ENCODE assay signal across 12 cellular contexts in the genomic region with DNA sequence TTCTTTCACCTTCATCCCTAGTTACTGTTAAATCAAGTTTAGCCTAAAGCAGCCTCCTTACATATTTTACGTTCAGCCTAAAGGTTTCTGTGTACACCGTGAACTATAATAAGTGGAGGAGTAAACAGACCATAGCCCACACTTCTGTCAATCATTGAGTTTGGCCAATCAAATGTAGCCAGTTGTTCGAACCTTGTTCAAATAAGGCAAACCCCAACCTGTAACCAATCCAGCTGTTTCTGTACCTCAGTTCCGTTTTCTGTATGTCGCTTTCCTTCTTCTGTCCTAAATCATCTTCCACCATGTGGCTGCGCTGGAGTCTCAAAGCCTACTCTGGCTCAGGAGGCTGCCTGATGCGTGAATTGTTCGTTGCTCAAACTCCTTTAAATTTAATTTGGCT. TPM values are rescaled to one million over a fixed set of nuclear protein-coding genes. Genes with fewer than 3 reads are reported as not detected.
A peak's percentile ranks its signal among the peaks of the same experiment; 100 is the strongest.
DNase-seq lines count a peak whose midpoint lies in the region; ATAC-seq, FAIRE-seq and TF ChIP-seq lines count a peak whose summit lies in the region.
"Had no signal": no experiment of that assay in that cellular context is flagged by ENCODE, and none has a peak within 500 bp of the region (broad histone marks: within the 10 kb centered on the region; RNA-seq: fewer than 3 reads in every experiment).

No MANE protein-coding gene starts in this region.

- WGBS in GM12878 (ENCODE audit: insufficient coverage, insufficient replicate concordance, low lambda C conversion rate, missing lambda C conversion rate): 95% methylated on average over 8 of the region's 8 CpGs

- peak overlapping the region; percentile 82 for H3K4me3 Mint-ChIP-seq in Caco-2 (ENCODE audit: unreplicated experiment)
- H3K4me3 Mint-ChIP-seq in nephron: peak overlapping the region; percentile 92 to 97 (median 97)

- SMC1A ChIA-PET in GM12878 (lab: Charles Lee; ENCODE audit: uncharacterized antibody, unreplicated experiment): interaction anchor here (0.7 to 1.1 kb wide), 3 partner anchors 8 to 83 kb away, joined by 3 read pairs; no protein-coding TSS in a partner anchor

- H2AFZ ChIP-seq in GM12878 (ENCODE audit: control insufficient read depth, low read depth, low read length): no peak overlapping the region

- H3K27ac Mint-ChIP-seq in Caco-2 (ENCODE audit: unreplicated experiment): peak overlapping the region; percentile 33
- H3K27ac Mint-ChIP-seq in nephron: peak overlapping the region; percentile 98 to 99 (median 98)

- H3K27me3 Mint-ChIP-seq in Caco-2 (ENCODE audit: insufficient read depth, unreplicated experiment) (no peaks in the 10 kb centered on the region), nephron (ENCODE audit: low read depth) (peaks cover 4% of the 10 kb centered on the region)

- CTCF ChIA-PET in Caco-2 (lab: Charles Lee): interaction anchor here (1.9 kb wide), 1 partner anchor 72 kb away, joined by 7 read pairs; no protein-coding TSS in a partner anchor
- CTCF ChIA-PET in GM12878 (lab: Yijun Ruan, JAX): interaction anchor here (0.6 to 0.9 kb wide), 2 partner anchors 50 to 58 kb away, joined by 3 to 4 read pairs; no protein-coding TSS in a partner anchor

- H3K4me1 ChIP-seq in Caco-2 (peaks cover 15% of the 10 kb centered on the region), HUES48 (ENCODE audit: control insufficient read depth, insufficient read depth, low read length) (peaks cover 25% of the 10 kb centered on the region), GM12878 (ENCODE audit: control insufficient read depth, insufficient read depth, low read length) (peaks cover 5% of the 10 kb centered on the region)
- H3K4me1 ChIP-seq: colonic mucosa had no signal

- intact Hi-C loops in Caco-2 (cut with micrococcal nuclease; ENCODE audit: unreplicated experiment): no loop called here
- intact Hi-C loops in GM12878 (cut with micrococcal nuclease; ENCODE audit: unreplicated experiment): no loop called here

- no peak overlapping the region for H3K27ac ChIP-seq in HUES48 (ENCODE audit: low read depth, low read length)
- H3K27ac ChIP-seq in GM12878 (ENCODE audit: control insufficient read depth, insufficient read depth): no peak overlapping the region
- H3K27ac ChIP-seq: colonic mucosa had no signal

- in situ Hi-C loops in GM12878 (cut with MboI): no loop called here

- FAIRE-seq in GM12878 (lab: Jason Lieb, UNC): no peak

- no peaks in the 10 kb centered on the region for H3K36me3 ChIP-seq in Caco-2 (ENCODE audit: control insufficient read depth, insufficient read depth, low read length)
- no peaks in the 10 kb centered on the region for H3K36me3 ChIP-seq in HUES48 (ENCODE audit: control insufficient read depth, insufficient read depth, low read length)
- no peaks in the 10 kb centered on the region for H3K36me3 ChIP-seq in GM12878 (ENCODE audit: control insufficient read depth in 2 of 2, insufficient read depth in 2 of 2, low read length in 1 of 2)
- H3K36me3 ChIP-seq: colonic mucosa, heart left ventricle, suprapubic skin had no signal

- peaks cover 14% of the 10 kb centered on the region for H3K36me3 Mint-ChIP-seq in Caco-2 (ENCODE audit: insufficient read depth, unreplicated experiment)
- H3K36me3 Mint-ChIP-seq in nephron (ENCODE audit: low read depth): peaks cover 4% of the 10 kb centered on the region

- BruUV-seq in Caco-2 (replicated peaks; lab: Mats Ljungman, UMichigan) (no TSS peak), GM12878 (replicated peaks; lab: Mats Ljungman, UMichigan) (no TSS peak)

- peaks cover 44% of the 10 kb centered on the region for H3K79me2 ChIP-seq in GM12878 (ENCODE audit: control insufficient read depth, insufficient read depth, low read length)

- DNase-seq in Caco-2 (no peak), GM12878 (ENCODE audit: low read depth, low spot score) (no peak), NCI-H1930 (lab: John Stamatoyannopoulos, UW) (no peak), ecto neural progenitor cell (ENCODE audit: low spot score) (no peak)
- DNase-seq: mucosa of descending colon had no signal

- H3K4me2 ChIP-seq in GM12878 (ENCODE audit: control insufficient read depth, insufficient read depth): peak overlapping the region; percentile 84

- H3K27me3 ChIP-seq in Caco-2 (replicated peaks; ENCODE audit: control insufficient read depth, insufficient read depth, low read length) (no peaks in the 10 kb centered on the region), HUES48 (ENCODE audit: control insufficient read depth, insufficient read depth, low read length) (no peaks in the 10 kb centered on the region), GM12878 (replicated peaks in 1 of 2; ENCODE audit: control insufficient read depth in 2 of 2, insufficient read depth in 2 of 2, low read length in 1 of 2) (no peaks in the 10 kb centered on the region)
- H3K27me3 ChIP-seq: colonic mucosa, heart left ventricle, SJSA1, suprapubic skin had no signal

- TF ChIP-seq RAD21 in GM12878 (IDR thresholded peaks at IDR 0.05; ENCODE audit: insufficient read depth, low read depth, low read length): no peak

- H3K9me3 ChIP-seq in Caco-2: no peaks in the 10 kb centered on the region
- no peaks in the 10 kb centered on the region for H3K9me3 ChIP-seq in HUES48 (ENCODE audit: control insufficient read depth, insufficient read depth, low read length)
- no peaks in the 10 kb centered on the region for H3K9me3 ChIP-seq in GM12878 (replicated peaks; ENCODE audit: control insufficient read depth, insufficient read depth, low read length)
- H3K9me3 ChIP-seq: colonic mucosa, heart left ventricle, mucosa of descending colon, SJSA1, suprapubic skin had no signal

- H3K9ac ChIP-seq in HUES48 (ENCODE audit: low read depth, low read length) (no peak overlapping the region), GM12878 (ENCODE audit: control insufficient read depth, insufficient read depth, low read length) (no peak overlapping the region)

- H3K4me3 ChIP-seq in Caco-2 (ENCODE audit: low read depth, low read length): no peak overlapping the region; the same call in 1 of the 2 replicates
- H3K4me3 ChIP-seq in HUES48 (ENCODE audit: low read depth, low read length): peak overlapping the region; percentile 78; the same call in 1 of the 2 replicates
- peak overlapping the region; percentile 97; the same call in 1 of the 2 replicates for H3K4me3 ChIP-seq in GM12878
- H3K4me3 ChIP-seq: mucosa of descending colon had no signal

- no peak for TF ChIP-seq EP300 in GM12878 (IDR thresholded peaks at IDR 0.05; ENCODE audit: borderline replicate concordance in 1 of 2, control insufficient read depth in 1 of 2, low read depth in 2 of 2, low read length in 2 of 2)

- RAD21 ChIA-PET in GM12878 (lab: Charles Lee; ENCODE audit: unreplicated experiment): interaction anchor here (1.1 to 2.3 kb wide), 3 partner anchors 50 to 84 kb away, joined by 4 to 16 read pairs (median 8); a partner anchor contains a TSS

- H4K20me1 ChIP-seq in GM12878 (ENCODE audit: control insufficient read depth, insufficient read depth): no peaks in the 10 kb centered on the region

- ATAC-seq in GM12878: no peak
- no peak for ATAC-seq in GM19452 (IDR thresholded peaks at IDR 0.05; ENCODE audit: unreplicated experiment)
- ATAC-seq: mucosa of descending colon had no signal

- H3K4me1 Mint-ChIP-seq in Caco-2 (ENCODE audit: low read depth, unreplicated experiment) (peaks cover 17% of the 10 kb centered on the region), nephron (peaks cover 30% of the 10 kb centered on the region)

- TF ChIP-seq POLR2A in GM12878 (IDR thresholded peaks at IDR 0.05; ENCODE audit: low read depth, low read length): no peak

- POLR2A ChIA-PET in Caco-2 (lab: Charles Lee): interaction anchor here (2.0 to 2.2 kb wide), 2 partner anchors 61 to 82 kb away, joined by 16 to 17 read pairs; a partner anchor contains a TSS
- POLR2A ChIA-PET in GM12878 (lab: Charles Lee): interaction anchor here (0.9 to 2.6 kb wide), 3 partner anchors 14 to 50 kb away, joined by 3 to 18 read pairs (median 3); no protein-coding TSS in a partner anchor

- TF ChIP-seq CTCF in Caco-2 (IDR thresholded peaks at IDR 0.05; ENCODE audit: insufficient read depth in 1 of 2, low read depth in 1 of 2, low read length in 1 of 2, severe bottlenecking in 1 of 2, unreplicated experiment in 1 of 2) (no peak), GM12878 (IDR thresholded peaks at IDR 0.05 in 2 of 3, conservative IDR thresholded peaks at IDR 0.05 in 1 of 3; ENCODE audit: control insufficient read depth in 2 of 3, extremely low read depth in 1 of 3, insufficient read depth in 1 of 3, low read depth in 3 of 3, low read length in 3 of 3) (no peak), nephron (IDR thresholded peaks at IDR 0.05; ENCODE audit: unreplicated experiment in 3 of 3) (no peak)

- H3K9me3 Mint-ChIP-seq in Caco-2 (ENCODE audit: unreplicated experiment) (peaks cover 8% of the 10 kb centered on the region), nephron (no peaks in the 10 kb centered on the region)

TF ChIP-seq in GM12878, 131 proteins besides CTCF, POLR2A, EP300 and RAD21 (continues in another document):
- TF ChIP-seq SP1 (IDR thresholded peaks at IDR 0.05; ENCODE audit: low read depth, low read length): no peak

RNA-seq across cellular contexts. Expression of a gene that starts 1.8 kb away (rescaled TPM):
- total RNA-seq in Caco-2 (2022) (17.1 and 17.6 TPM in 2 replicates), GM12878 (2014; rRNA removed) (5.3 and 6.6 TPM in 2 replicates), GM12878 (2014; rRNA removed; fragmentation: Illumina TruSeq; extraction: Trizol) (4.4 and 5.2 TPM in 2 replicates), GM12878 (2021) (6.9 and 7.2 TPM in 2 replicates)
- 12.8 and 13.3 TPM in 2 replicates for total RNA-seq in GM12878 (2013; cell fraction: nucleolus; rRNA removed)
- polyA plus RNA-seq in GM12878 (2011; ENCODE audit: low read depth): 2.0 TPM
- polyA plus RNA-seq in GM12878 (2011; rRNA removed) (5.3 and 7.3 TPM in 2 replicates), GM12878 (2014; fragmentation: Illumina TruSeq; extraction: Trizol) (5.9 and 7.1 TPM in 2 replicates), GM12878 (2014; fragmentation: Nextera tagmentation; extraction: Ambion mirVana) (1 to 10 TPM; 1.7 to 1.9 TPM), GM12878 (2014; rRNA removed) (3.0 and 3.8 TPM in 2 replicates), GM12878 (2016; fragmentation: Nextera tagmentation; extraction: Ambion mirVana) (1 to 10 TPM; 5.3 to 5.7 TPM)
- 1.5 and 1.7 TPM in 2 replicates for polyA plus RNA-seq in GM12878 (2011; cell fraction: cytosol; rRNA removed)
- polyA plus RNA-seq in GM12878 (2011; cell fraction: nucleus; rRNA removed): 2.9 and 3.3 TPM in 2 replicates
- polyA plus RNA-seq in GM12878 (2012): 3.0 and 3.3 TPM in 2 replicates
- polyA minus RNA-seq in GM12878 (2011; rRNA and poly(A)+ RNA removed): 5.4 and 9.5 TPM in 2 replicates
- 2.3 and 2.8 TPM in 2 replicates for polyA minus RNA-seq in GM12878 (2011; cell fraction: cytosol; rRNA and poly(A)+ RNA removed)
- polyA minus RNA-seq in GM12878 (2011; cell fraction: nucleus; rRNA and poly(A)+ RNA removed): 6.0 and 8.8 TPM in 2 replicates
